ENCODE assay signal across 8 cellular contexts in genomic region chr20:45229264-45230056, GRCh38. TPM values are rescaled to one million over a fixed set of nuclear protein-coding genes. Genes with fewer than 3 reads are reported as not detected.
DNase-seq lines count a peak whose midpoint lies in the region; ATAC-seq and TF ChIP-seq lines count a peak whose summit lies in the region.

No MANE protein-coding gene starts in this region.

- H3K4ac ChIP-seq in trophoblast cell (ENCODE audit: low read depth, low read length): no peak overlapping the region

- no peaks in the 10 kb centered on the region for H3K79me1 ChIP-seq in trophoblast cell (ENCODE audit: low read length)

- no peaks in the 10 kb centered on the region for H3K9me3 ChIP-seq in NT2/D1 (ENCODE audit: insufficient read depth, low read length)
- no peaks in the 10 kb centered on the region for H3K9me3 ChIP-seq in trophoblast cell (ENCODE audit: insufficient read depth, low read depth, low read length)

- H3K27ac ChIP-seq in trophoblast cell (ENCODE audit: low read depth, low read length): no peak overlapping the region

- H3K4me2 ChIP-seq in trophoblast cell (ENCODE audit: low read length): no peak overlapping the region

- no peak for ATAC-seq in GM21515 (IDR thresholded peaks at IDR 0.05; ENCODE audit: unreplicated experiment)
- ATAC-seq in GM21447 (IDR thresholded peaks at IDR 0.05; ENCODE audit: unreplicated experiment): no peak
- no peak for ATAC-seq in HG02588 (IDR thresholded peaks at IDR 0.05; ENCODE audit: unreplicated experiment)

- TF ChIP-seq CTCF in astrocyte of the spinal cord (IDR thresholded peaks at IDR 0.05; ENCODE audit: low read depth, low read length): peak; percentile 44

- H3K36me3 ChIP-seq in NT2/D1 (ENCODE audit: insufficient read depth, insufficient read length, low read length) (no peaks in the 10 kb centered on the region), trophoblast cell (ENCODE audit: control insufficient read depth in 1 of 2, insufficient read depth in 2 of 2, low read length in 2 of 2) (no peaks in the 10 kb centered on the region)

- H2BK120ac ChIP-seq in trophoblast cell (ENCODE audit: insufficient read depth, low read length, poor library complexity): no peak overlapping the region

- in situ Hi-C loops in astrocyte of the spinal cord (cut with HindIII; ENCODE audit: low sequenced_read_pairs): no loop called here

- no peak overlapping the region for H4K8ac ChIP-seq in trophoblast cell (ENCODE audit: low read depth, low read length)

- no CpG with 5 or more reads among the region's 18 CpGs for WGBS in trophoblast cell (ENCODE audit: extremely low coverage, insufficient coverage, insufficient read length)

- no peak overlapping the region for H4K12ac ChIP-seq in trophoblast cell (ENCODE audit: low read depth, low read length)

- no peak overlapping the region for H2AK5ac ChIP-seq in trophoblast cell (ENCODE audit: low read length)

- H3K23ac ChIP-seq in trophoblast cell (ENCODE audit: low read length): no peak overlapping the region

- H3K9ac ChIP-seq in NT2/D1 (ENCODE audit: insufficient read length, low read depth) (no peak overlapping the region), trophoblast cell (ENCODE audit: low read length) (no peak overlapping the region)

- H3K4me1 ChIP-seq in NT2/D1 (ENCODE audit: insufficient read depth, insufficient read length) (no peaks in the 10 kb centered on the region), trophoblast cell (ENCODE audit: control insufficient read depth in 1 of 2, insufficient read depth in 2 of 2, low read length in 2 of 2) (no peaks in the 10 kb centered on the region)

- no peak overlapping the region for H4K91ac ChIP-seq in trophoblast cell (ENCODE audit: low read depth, low read length)

- no peak overlapping the region for H3K14ac ChIP-seq in trophoblast cell (ENCODE audit: low read length)

- DNase-seq in activated effector memory CD4-positive, alpha-beta T cell treated with anti-CD3 and anti-CD28 coated beads, Interleukin-2, amount 50 U/mL, for 16 hours: peak; percentile 74
- DNase-seq in activated effector memory CD4-positive, alpha-beta T cell treated with Interleukin-2 at 50 U/mL for 16 hours: no peak
- DNase-seq in NT2/D1 (ENCODE audit: low read depth, low spot score) (peak; percentile 30), astrocyte of the spinal cord (ENCODE audit: low read depth, low spot score) (no peak), trophoblast cell (peak; percentile 12 to 13)

- H3K4me3 ChIP-seq in NT2/D1 (ENCODE audit: insufficient read length, low read depth) (no peak overlapping the region), astrocyte of the spinal cord (ENCODE audit: low read depth, low read length) (no peak overlapping the region), trophoblast cell (ENCODE audit: low read depth, low read length) (peak overlapping the region; percentile 8)

- no peak overlapping the region for H2BK12ac ChIP-seq in trophoblast cell (ENCODE audit: low read length)

- no peak overlapping the region for H2BK5ac ChIP-seq in trophoblast cell (ENCODE audit: low read depth, low read length, poor library complexity)

- H3K27me3 ChIP-seq in NT2/D1 (ENCODE audit: insufficient read depth, insufficient read length): no peaks in the 10 kb centered on the region
- H3K27me3 ChIP-seq in trophoblast cell (ENCODE audit: insufficient read depth, low read length): no peaks in the 10 kb centered on the region

- H2AFZ ChIP-seq in trophoblast cell (ENCODE audit: insufficient read depth, low read length, poor library complexity): no peak overlapping the region

- no peak overlapping the region for H3K18ac ChIP-seq in trophoblast cell (ENCODE audit: low read length)

- no peaks in the 10 kb centered on the region for H3K79me2 ChIP-seq in trophoblast cell (ENCODE audit: control insufficient read depth, insufficient read depth, low read length, poor library complexity)

RNA-seq across cellular contexts. Expression of gene SEMG2, which starts 8.3 kb away (rescaled TPM):
- not detected in 2 replicates for polyA plus RNA-seq in trophoblast cell (2013)

RNA-seq across cellular contexts. Expression of gene SEMG1, which starts 22.6 kb away (rescaled TPM):
- not detected in 2 replicates for polyA plus RNA-seq in trophoblast cell (2013)

RNA-seq across cellular contexts. Expression of gene SLPI, which starts 24.9 kb away (rescaled TPM):
- polyA plus RNA-seq in trophoblast cell (2013): 2.2 and 2.6 TPM in 2 replicates

RNA-seq across cellular contexts. Expression of gene PI3, which starts 54.8 kb away (rescaled TPM):
- 0.18 and 0.29 TPM in 2 replicates for polyA plus RNA-seq in trophoblast cell (2013)

Comparison
In these comparisons a context has a peak if more than half of its experiments do, and no peak if none do; other contexts are left out.
1. DNase-seq: peak in activated effector memory CD4-positive, alpha-beta T cell treated with anti-CD3 and anti-CD28 coated beads, Interleukin-2, amount 50 U/mL, for 16 hours (single experiment), NT2/D1 (single experiment) and trophoblast cell (2 of 2); none in activated effector memory CD4-positive, alpha-beta T cell treated with Interleukin-2 at 50 U/mL for 16 hours (single experiment) and astrocyte of the spinal cord (single experiment).